11 cellular contexts compared by ENCODE assay signal in genomic region chr6:38155144-38155543, GRCh38.
A peak's percentile ranks its signal among the peaks of the same experiment; 100 is the strongest.
DNase-seq lines count a peak whose midpoint lies in the region; ATAC-seq and TF ChIP-seq lines count a peak whose summit lies in the region.
"Had no signal": no experiment of that assay in that cellular context is flagged by ENCODE, and none has a peak within 500 bp of the region (broad histone marks: within the 10 kb centered on the region; RNA-seq: fewer than 3 reads in every experiment).

No MANE protein-coding gene starts in this region.

- no peak for DNase-seq in activated T-cell treated with anti-CD3 and anti-CD28 coated beads, Interleukin-2, amount 50 U/mL, for 24 hours
- no peak for DNase-seq in activated T-cell treated with anti-CD3 and anti-CD28 coated beads, Interleukin-2, amount 50 U/mL, for 4 hours
- DNase-seq in left lobe of liver (ENCODE audit: low spot score) (no peak), dedifferentiated amniotic fluid mesenchymal stem cell (ENCODE audit: extremely low spot score) (no peak), COLO829 (ENCODE audit: low spot score) (no peak), NCI-H1105 (lab: John Stamatoyannopoulos, UW) (no peak)
- DNase-seq in stimulated activated naive B cell treated with anti-CD40 and anti-IgM and Interleukin-4, amounts not matched to agents 10 μg/mL and 1 μg/mL and 100 μg/mL, for 72 hours, result no peak
- DNase-seq: activated naive CD4-positive, alpha-beta T cell; islet precursor cell; NCI-H2171 treated with DMSO at 0.1 percent for 48 hours had no signal

- peak overlapping the region; percentile 47 for H3K27ac Mint-ChIP-seq in activated T-cell treated with anti-CD3 and anti-CD28 coated beads, Interleukin-2, amount 50 U/mL, for 24 hours
- H3K27ac Mint-ChIP-seq in brain, result peak overlapping the region in 3 of 5 experiments; percentile 17 to 73 (median 59)
- peak overlapping the region; percentile 79 for H3K27ac Mint-ChIP-seq in stimulated activated naive B cell treated with anti-CD40 and anti-IgM and Interleukin-4, amounts not matched to agents 10 μg/mL and 1 μg/mL and 100 μg/mL, for 72 hours

- TF ChIP-seq CTCF in brain (conservative IDR thresholded peaks at IDR 0.05), result no peak

- H3K4me1 Mint-ChIP-seq in activated T-cell treated with anti-CD3 and anti-CD28 coated beads, Interleukin-2, amount 50 U/mL, for 24 hours (ENCODE audit: low read depth), result peaks cover 2% of the 10 kb centered on the region
- H3K4me1 Mint-ChIP-seq in activated T-cell treated with anti-CD3 and anti-CD28 coated beads, Interleukin-2, amount 50 U/mL, for 4 hours (ENCODE audit: low read depth), result no peaks in the 10 kb centered on the region
- H3K4me1 Mint-ChIP-seq in brain, result peaks cover 44% of the 10 kb centered on the region
- H3K4me1 Mint-ChIP-seq in stimulated activated naive B cell treated with anti-CD40 and anti-IgM and Interleukin-4, amounts not matched to agents 10 μg/mL and 1 μg/mL and 100 μg/mL, for 72 hours, result peaks cover 0 to 6% of the 10 kb centered on the region in 2 donors

- peaks cover 32% of the 10 kb centered on the region for H3K36me3 Mint-ChIP-seq in activated T-cell treated with anti-CD3 and anti-CD28 coated beads, Interleukin-2, amount 50 U/mL, for 24 hours (ENCODE audit: low read depth)
- H3K36me3 Mint-ChIP-seq in activated T-cell treated with anti-CD3 and anti-CD28 coated beads, Interleukin-2, amount 50 U/mL, for 4 hours (ENCODE audit: insufficient read depth), result peaks cover 7% of the 10 kb centered on the region
- H3K36me3 Mint-ChIP-seq in brain, result peaks cover 33% of the 10 kb centered on the region
- H3K36me3 Mint-ChIP-seq in stimulated activated naive B cell treated with anti-CD40 and anti-IgM and Interleukin-4, amounts not matched to agents 10 μg/mL and 1 μg/mL and 100 μg/mL, for 72 hours, result peaks cover 34 to 56% of the 10 kb centered on the region in 2 donors

- no peaks in the 10 kb centered on the region for H3K27me3 Mint-ChIP-seq in activated T-cell treated with anti-CD3 and anti-CD28 coated beads, Interleukin-2, amount 50 U/mL, for 24 hours
- H3K27me3 Mint-ChIP-seq in activated T-cell treated with anti-CD3 and anti-CD28 coated beads, Interleukin-2, amount 50 U/mL, for 4 hours (ENCODE audit: low read depth), result no peaks in the 10 kb centered on the region
- peaks cover 3% of the 10 kb centered on the region for H3K27me3 Mint-ChIP-seq in brain
- H3K27me3 Mint-ChIP-seq in stimulated activated naive B cell treated with anti-CD40 and anti-IgM and Interleukin-4, amounts not matched to agents 10 μg/mL and 1 μg/mL and 100 μg/mL, for 72 hours, result no peaks in the 10 kb centered on the region

- ATAC-seq in activated T-cell treated with anti-CD3 and anti-CD28 coated beads, Interleukin-2, amount 50 U/mL, for 4 hours, result no peak
- peak; percentile 26 for ATAC-seq in left lobe of liver
- no peak for ATAC-seq in stimulated activated naive B cell treated with anti-CD40 and anti-IgM and Interleukin-4, amounts not matched to agents 10 μg/mL and 1 μg/mL and 100 μg/mL, for 72 hours (replicated peaks)

- H3K9me3 Mint-ChIP-seq in activated T-cell treated with anti-CD3 and anti-CD28 coated beads, Interleukin-2, amount 50 U/mL, for 24 hours, result no peaks in the 10 kb centered on the region
- H3K9me3 Mint-ChIP-seq in activated T-cell treated with anti-CD3 and anti-CD28 coated beads, Interleukin-2, amount 50 U/mL, for 4 hours, result no peaks in the 10 kb centered on the region
- peaks cover 0 to 4% (median 0%) of the 10 kb centered on the region in 5 experiments for H3K9me3 Mint-ChIP-seq in brain
- H3K9me3 Mint-ChIP-seq in stimulated activated naive B cell treated with anti-CD40 and anti-IgM and Interleukin-4, amounts not matched to agents 10 μg/mL and 1 μg/mL and 100 μg/mL, for 72 hours, result peaks cover 0 to 1% of the 10 kb centered on the region in 2 donors

- H3K4me3 Mint-ChIP-seq in activated T-cell treated with anti-CD3 and anti-CD28 coated beads, Interleukin-2, amount 50 U/mL, for 24 hours, result no peak overlapping the region
- no peak overlapping the region for H3K4me3 Mint-ChIP-seq in activated T-cell treated with anti-CD3 and anti-CD28 coated beads, Interleukin-2, amount 50 U/mL, for 4 hours
- no peak overlapping the region for H3K4me3 Mint-ChIP-seq in brain
- H3K4me3 Mint-ChIP-seq in stimulated activated naive B cell treated with anti-CD40 and anti-IgM and Interleukin-4, amounts not matched to agents 10 μg/mL and 1 μg/mL and 100 μg/mL, for 72 hours, result no peak overlapping the region
